In genomic region chr4:56128231-56128630, GRCh38 we compare ENCODE assay signal across 18 cellular contexts.
DNase-seq lines count a peak whose midpoint lies in the region; ATAC-seq, FAIRE-seq and TF ChIP-seq lines count a peak whose summit lies in the region.
"Had no signal": no experiment of that assay in that cellular context is flagged by ENCODE, and none has a peak within 500 bp of the region (broad histone marks: within the 10 kb centered on the region; RNA-seq: fewer than 3 reads in every experiment).

No MANE protein-coding gene starts in this region.

- H3K4me3 ChIP-seq in bronchial epithelial cell (ENCODE audit: low read depth, low read length): no peak overlapping the region
- H3K4me3 ChIP-seq: hepatocyte, pancreas had no signal

- DNase-seq in ELR (ENCODE audit: low read depth) (peak; percentile 23), NCI-H226 (peak; percentile 6), bronchial epithelial cell (ENCODE audit: low read depth) (peak; percentile 25), iris pigment epithelial cell (ENCODE audit: low read depth) (peak; percentile 44), amygdala (lab: John Stamatoyannopoulos, UW) (no peak)
- DNase-seq in activated T-cell treated with anti-CD3 and anti-CD28 coated beads, Interleukin-2, amount 50 U/mL, for 48 hours: no peak
- DNase-seq: activated CD8-positive, alpha-beta T cell treated with anti-CD3 and anti-CD28 coated beads for 36 hours; activated naive CD8-positive, alpha-beta T cell treated with anti-CD3 and anti-CD28 coated beads for 36 hours; kidney glomerular epithelial cell; MV-4-11; NCI-H82; pancreas; small intestine; SW 1271 had no signal

- no peak for TF ChIP-seq CTCF in bronchial epithelial cell (IDR thresholded peaks at IDR 0.05; ENCODE audit: insufficient read depth, low read length, severe bottlenecking)

- no peak for FAIRE-seq in bronchial epithelial cell (lab: Jason Lieb, UNC)
- FAIRE-seq: HepG2, pancreas had no signal

- ATAC-seq in HG03520 (IDR thresholded peaks at IDR 0.05; ENCODE audit: unreplicated experiment) (no peak), HG02763 (IDR thresholded peaks at IDR 0.05; ENCODE audit: unreplicated experiment) (no peak)
- ATAC-seq: activated CD8-positive, alpha-beta T cell treated with anti-CD3 and anti-CD28 coated beads for 36 hours; pancreas had no signal

- no peaks in the 10 kb centered on the region for H3K27me3 ChIP-seq in bronchial epithelial cell (ENCODE audit: control insufficient read depth, insufficient read depth, low read length)
- H3K27me3 ChIP-seq: hepatocyte, pancreas had no signal

- H3K36me3 ChIP-seq in bronchial epithelial cell (ENCODE audit: control insufficient read depth, insufficient read depth, low read length): no peaks in the 10 kb centered on the region
- H3K36me3 ChIP-seq: pancreas had no signal

Comparison
In these comparisons a context has a peak if more than half of its experiments do, and no peak if none do; other contexts are left out.
1. DNase-seq: peak in ELR (single experiment), NCI-H226 (single experiment), bronchial epithelial cell (single experiment) and iris pigment epithelial cell (single experiment); none in activated T-cell treated with anti-CD3 and anti-CD28 coated beads, Interleukin-2, amount 50 U/mL, for 48 hours (0 of 2) and amygdala (0 of 56).